ENCODE assay signal across 18 cellular contexts in the genomic region with DNA sequence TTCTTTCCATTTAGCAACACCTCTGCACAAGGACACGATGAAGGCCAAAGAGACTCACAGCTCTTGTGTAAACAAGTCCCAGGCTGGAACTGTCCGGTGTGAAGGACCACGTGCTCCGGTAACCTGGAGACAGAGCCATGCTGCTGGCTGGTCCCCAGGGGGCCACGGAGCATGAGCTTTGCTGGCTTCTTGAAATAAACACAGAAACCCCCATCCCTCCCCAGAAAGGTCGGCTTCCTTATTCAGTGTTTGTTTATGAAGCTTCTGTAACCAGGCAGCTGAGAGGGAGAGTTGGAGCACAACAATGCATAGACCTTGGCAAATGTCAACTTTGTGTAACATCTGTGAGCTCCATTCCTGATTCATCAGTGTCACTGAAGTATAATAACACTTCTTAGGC.
A peak's percentile ranks its signal among the peaks of the same experiment; 100 is the strongest.
DNase-seq lines count a peak whose midpoint lies in the region; ATAC-seq and TF ChIP-seq lines count a peak whose summit lies in the region.
"Had no signal": no experiment of that assay in that cellular context is flagged by ENCODE, and none has a peak within 500 bp of the region (broad histone marks: within the 10 kb centered on the region; RNA-seq: fewer than 3 reads in every experiment).

No MANE protein-coding gene starts in this region.

- 72 to 84% (median 76%) methylated on average over 4 to 6 of the region's 6 CpGs for WGBS in spleen, 5 donors

- ATAC-seq in PC-3 (no peak), WTC11 (no peak)
- ATAC-seq: activated CD4-positive, alpha-beta T cell treated with anti-CD3 and anti-CD28 coated beads for 36 hours; activated T-cell treated with anti-CD3 and anti-CD28 coated beads, Interleukin-2, amount 50 U/mL, for 4 hours; HCT116 had no signal

- no peaks in the 10 kb centered on the region for H4K20me1 ChIP-seq in PC-3 (ENCODE audit: low read length)

- intact Hi-C loops in PC-3 (cut with micrococcal nuclease): no loop called here
- intact Hi-C loops in left ventricle myocardium inferior (cut with micrococcal nuclease): no loop called here
- intact Hi-C loops in spleen (cut with DNase I; ENCODE audit: low total_unique reads): no loop called here

- H3K27me3 ChIP-seq in PC-3 (ENCODE audit: low read length) (no peaks in the 10 kb centered on the region), left ventricle myocardium inferior (ENCODE audit: low read depth) (no peaks in the 10 kb centered on the region), spleen (replicated peaks in 1 of 7) (no peaks in the 10 kb centered on the region)

- peaks cover 2 to 8% (median 2%) of the 10 kb centered on the region in 3 donors for H3K27me3 Mint-ChIP-seq in immature natural killer cell (ENCODE audit: low read depth in 3 of 3)
- H3K27me3 Mint-ChIP-seq in WTC11 (ENCODE audit: low read depth): no peaks in the 10 kb centered on the region; the same call in 1 of the 2 replicates
- H3K27me3 Mint-ChIP-seq: activated CD4-positive, alpha-beta T cell treated with anti-CD3 and anti-CD28 coated beads for 36 hours; dendritic cell treated with granulocyte-macrophage colony-stimulating factor and Interleukin-4, amounts not matched to agents 40 ng/mL and 50 ng/mL, for 4 days had no signal

- TF ChIP-seq POLR2A in spleen (IDR thresholded peaks at IDR 0.05): no peak

- no peak overlapping the region for H3K4me2 ChIP-seq in PC-3 (ENCODE audit: low read length)

- H3K4me3 Mint-ChIP-seq in immature natural killer cell (no peak overlapping the region), WTC11 (no peak overlapping the region)
- H3K4me3 Mint-ChIP-seq: activated CD4-positive, alpha-beta T cell treated with anti-CD3 and anti-CD28 coated beads for 36 hours; activated T-cell treated with anti-CD3 and anti-CD28 coated beads, Interleukin-2, amount 50 U/mL, for 4 hours; dendritic cell treated with granulocyte-macrophage colony-stimulating factor and Interleukin-4, amounts not matched to agents 40 ng/mL and 50 ng/mL, for 4 days; T-helper 2 cell treated with Interferon-gamma antibody and Interleukin-4, amounts not matched to agents 5 μg/mL and 100 μg/mL, for 36 hours had no signal

- H2AFZ ChIP-seq in PC-3 (ENCODE audit: low read length): no peak overlapping the region
- H2AFZ ChIP-seq: parathyroid adenoma had no signal

- H3K9ac ChIP-seq in PC-3 (ENCODE audit: low read length): no peak overlapping the region
- H3K9ac ChIP-seq: parathyroid adenoma had no signal

- H3K4me3 ChIP-seq in PC-3 (ENCODE audit: low read length) (no peak overlapping the region), left ventricle myocardium inferior (no peak overlapping the region), spleen (no peak overlapping the region)
- H3K4me3 ChIP-seq: thoracic aorta had no signal

- POLR2A ChIA-PET in PC-3 (lab: Charles Lee; ENCODE audit: unreplicated experiment) (no interaction called here), WTC11 (lab: Charles Lee) (no interaction called here)

- no peaks in the 10 kb centered on the region for H3K9me3 ChIP-seq in PC-3 (ENCODE audit: low read length)
- H3K9me3 ChIP-seq in left ventricle myocardium inferior (replicated peaks): no peaks in the 10 kb centered on the region
- H3K9me3 ChIP-seq in spleen: no peaks in the 10 kb centered on the region
- H3K9me3 ChIP-seq: Caco-2, thoracic aorta had no signal

- H3K9me2 ChIP-seq in PC-3 (replicated peaks; ENCODE audit: low read length): no peaks in the 10 kb centered on the region

- H3K36me3 Mint-ChIP-seq in immature natural killer cell: peaks cover 0 to 6% (median 5%) of the 10 kb centered on the region in 3 donors
- H3K36me3 Mint-ChIP-seq in WTC11: no peaks in the 10 kb centered on the region; the same call in 1 of the 2 replicates

- H3K27ac ChIP-seq in PC-3 (ENCODE audit: low read length): peak overlapping the region; percentile 54
- H3K27ac ChIP-seq in left ventricle myocardium inferior (replicated peaks): peak overlapping the region; percentile 44
- no peak overlapping the region for H3K27ac ChIP-seq in spleen
- H3K27ac ChIP-seq: parathyroid adenoma, thoracic aorta had no signal

- H3K79me2 ChIP-seq in PC-3 (ENCODE audit: low read length): 0 out of 2 replicates have a peak, but pooled peaks cover 1% of the 10 kb centered on the region
- H3K79me2 ChIP-seq: parathyroid adenoma had no signal

- peaks cover 25% of the 10 kb centered on the region for H3K36me3 ChIP-seq in PC-3 (ENCODE audit: low read depth, low read length)
- H3K36me3 ChIP-seq in left ventricle myocardium inferior: no peaks in the 10 kb centered on the region
- peaks cover 0 to 56% (median 0%) of the 10 kb centered on the region in 6 donors for H3K36me3 ChIP-seq in spleen
- H3K36me3 ChIP-seq: thoracic aorta had no signal

- no TSS peak for BruUV-seq in PC-3 (replicated peaks; lab: Mats Ljungman, UMichigan)

- H3F3A ChIP-seq in PC-3 (ENCODE audit: low read length, unreplicated experiment): no peaks in the 10 kb centered on the region

- CTCF ChIA-PET in PC-3 (lab: Charles Lee) (no interaction called here), WTC11 (lab: Charles Lee) (interaction anchor here (0.8 kb wide), 1 partner anchor 10 kb away, joined by 3 read pairs; no protein-coding TSS in a partner anchor)

- DNase-seq in NCI-H2107 treated with DMSO at 0.1 percent for 48 hours (lab: John Stamatoyannopoulos, UW; ENCODE audit: unreplicated experiment): peak; percentile 73
- no peak for DNase-seq in NCI-H2107 (lab: John Stamatoyannopoulos, UW)
- DNase-seq in PC-3: peak; percentile 27
- no peak for DNase-seq in left ventricle myocardium inferior
- peak; percentile 57 for DNase-seq in smooth muscle cell of the brain vasculature (ENCODE audit: low read depth, low spot score)
- DNase-seq in immature natural killer cell: no peak
- DNase-seq in spleen: no peak
- DNase-seq in WTC11 (ENCODE audit: low spot score): no peak
- DNase-seq: activated CD4-positive, alpha-beta T cell treated with anti-CD3 and anti-CD28 coated beads for 36 hours; activated T-cell treated with anti-CD3 and anti-CD28 coated beads, Interleukin-2, amount 50 U/mL, for 4 hours; Caco-2; NCI-H526; stimulated activated CD4-positive, alpha-beta T cell treated with anti-CD3 and anti-CD28 coated beads, Interleukin-15, amount 100 ng/mL, for 24 hours had no signal

- H3K4me1 ChIP-seq in PC-3 (ENCODE audit: insufficient read depth, low read length) (peaks cover 39% of the 10 kb centered on the region), left ventricle myocardium inferior (peaks cover 3% of the 10 kb centered on the region), spleen (no peaks in the 10 kb centered on the region)
- H3K4me1 ChIP-seq: Caco-2, parathyroid adenoma had no signal

- H3K9me3 Mint-ChIP-seq in immature natural killer cell (no peaks in the 10 kb centered on the region), WTC11 (no peaks in the 10 kb centered on the region)
- H3K9me3 Mint-ChIP-seq: activated T-cell treated with anti-CD3 and anti-CD28 coated beads, Interleukin-2, amount 50 U/mL, for 4 hours; dendritic cell treated with granulocyte-macrophage colony-stimulating factor and Interleukin-4, amounts not matched to agents 40 ng/mL and 50 ng/mL, for 4 days; T-helper 2 cell treated with Interferon-gamma antibody and Interleukin-4, amounts not matched to agents 5 μg/mL and 100 μg/mL, for 36 hours had no signal

- no peak for TF ChIP-seq CTCF in PC-3 (conservative IDR thresholded peaks at IDR 0.05; ENCODE audit: low read depth, low read length)
- no peak for TF ChIP-seq CTCF in left ventricle myocardium inferior (IDR thresholded peaks at IDR 0.05; ENCODE audit: borderline replicate concordance)
- no peak for TF ChIP-seq CTCF in spleen (IDR thresholded peaks at IDR 0.05 in 8 of 11, conservative IDR thresholded peaks at IDR 0.05 in 3 of 11)
- TF ChIP-seq CTCF in WTC11 (IDR thresholded peaks at IDR 0.05): no peak

- H3K27ac Mint-ChIP-seq in immature natural killer cell: no peak overlapping the region
- H3K27ac Mint-ChIP-seq in WTC11: no peak overlapping the region
- H3K27ac Mint-ChIP-seq: activated CD4-positive, alpha-beta T cell treated with anti-CD3 and anti-CD28 coated beads for 36 hours; dendritic cell treated with granulocyte-macrophage colony-stimulating factor and Interleukin-4, amounts not matched to agents 40 ng/mL and 50 ng/mL, for 4 days; T-helper 2 cell treated with Interferon-gamma antibody and Interleukin-4, amounts not matched to agents 5 μg/mL and 100 μg/mL, for 36 hours had no signal

- no peaks in the 10 kb centered on the region for H3K4me1 Mint-ChIP-seq in immature natural killer cell
- H3K4me1 Mint-ChIP-seq in WTC11: peaks cover 4% of the 10 kb centered on the region; the same call in 1 of the 2 replicates
- H3K4me1 Mint-ChIP-seq: activated CD4-positive, alpha-beta T cell treated with anti-CD3 and anti-CD28 coated beads for 36 hours had no signal

TF ChIP-seq in WTC11, 78 proteins besides CTCF, POLR2A, EP300 and RAD21 (continues in another document):
- TF ChIP-seq, protein P1, sequence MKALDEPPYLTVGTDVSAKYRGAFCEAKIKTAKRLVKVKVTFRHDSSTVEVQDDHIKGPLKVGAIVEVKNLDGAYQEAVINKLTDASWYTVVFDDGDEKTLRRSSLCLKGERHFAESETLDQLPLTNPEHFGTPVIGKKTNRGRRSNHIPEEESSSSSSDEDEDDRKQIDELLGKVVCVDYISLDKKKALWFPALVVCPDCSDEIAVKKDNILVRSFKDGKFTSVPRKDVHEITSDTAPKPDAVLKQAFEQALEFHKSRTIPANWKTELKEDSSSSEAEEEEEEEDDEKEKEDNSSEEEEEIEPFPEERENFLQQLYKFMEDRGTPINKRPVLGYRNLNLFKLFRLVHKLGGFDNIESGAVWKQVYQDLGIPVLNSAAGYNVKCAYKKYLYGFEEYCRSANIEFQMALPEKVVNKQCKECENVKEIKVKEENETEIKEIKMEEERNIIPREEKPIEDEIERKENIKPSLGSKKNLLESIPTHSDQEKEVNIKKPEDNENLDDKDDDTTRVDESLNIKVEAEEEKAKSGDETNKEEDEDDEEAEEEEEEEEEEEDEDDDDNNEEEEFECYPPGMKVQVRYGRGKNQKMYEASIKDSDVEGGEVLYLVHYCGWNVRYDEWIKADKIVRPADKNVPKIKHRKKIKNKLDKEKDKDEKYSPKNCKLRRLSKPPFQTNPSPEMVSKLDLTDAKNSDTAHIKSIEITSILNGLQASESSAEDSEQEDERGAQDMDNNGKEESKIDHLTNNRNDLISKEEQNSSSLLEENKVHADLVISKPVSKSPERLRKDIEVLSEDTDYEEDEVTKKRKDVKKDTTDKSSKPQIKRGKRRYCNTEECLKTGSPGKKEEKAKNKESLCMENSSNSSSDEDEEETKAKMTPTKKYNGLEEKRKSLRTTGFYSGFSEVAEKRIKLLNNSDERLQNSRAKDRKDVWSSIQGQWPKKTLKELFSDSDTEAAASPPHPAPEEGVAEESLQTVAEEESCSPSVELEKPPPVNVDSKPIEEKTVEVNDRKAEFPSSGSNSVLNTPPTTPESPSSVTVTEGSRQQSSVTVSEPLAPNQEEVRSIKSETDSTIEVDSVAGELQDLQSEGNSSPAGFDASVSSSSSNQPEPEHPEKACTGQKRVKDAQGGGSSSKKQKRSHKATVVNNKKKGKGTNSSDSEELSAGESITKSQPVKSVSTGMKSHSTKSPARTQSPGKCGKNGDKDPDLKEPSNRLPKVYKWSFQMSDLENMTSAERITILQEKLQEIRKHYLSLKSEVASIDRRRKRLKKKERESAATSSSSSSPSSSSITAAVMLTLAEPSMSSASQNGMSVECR (CRISPR knock-in tag; IDR thresholded peaks at IDR 0.05; ENCODE audit: borderline replicate concordance): no peak
- no peak for TF ChIP-seq ZNF317 (CRISPR knock-in tag; IDR thresholded peaks at IDR 0.05; ENCODE audit: borderline replicate concordance, low read depth)

Comparison
In these comparisons a context has a peak if more than half of its experiments do, and no peak if none do; other contexts are left out.
1. DNase-seq: peak in NCI-H2107 treated with DMSO at 0.1 percent for 48 hours (single experiment), PC-3 (single experiment) and smooth muscle cell of the brain vasculature (single experiment); none in NCI-H2107 (single experiment), left ventricle myocardium inferior (single experiment), immature natural killer cell (0 of 3), spleen (single experiment) and WTC11 (single experiment).
2. H3K27ac ChIP-seq: peak in PC-3 (single experiment) and left ventricle myocardium inferior (single experiment); none in spleen (0 of 8).